In the genomic region with DNA sequence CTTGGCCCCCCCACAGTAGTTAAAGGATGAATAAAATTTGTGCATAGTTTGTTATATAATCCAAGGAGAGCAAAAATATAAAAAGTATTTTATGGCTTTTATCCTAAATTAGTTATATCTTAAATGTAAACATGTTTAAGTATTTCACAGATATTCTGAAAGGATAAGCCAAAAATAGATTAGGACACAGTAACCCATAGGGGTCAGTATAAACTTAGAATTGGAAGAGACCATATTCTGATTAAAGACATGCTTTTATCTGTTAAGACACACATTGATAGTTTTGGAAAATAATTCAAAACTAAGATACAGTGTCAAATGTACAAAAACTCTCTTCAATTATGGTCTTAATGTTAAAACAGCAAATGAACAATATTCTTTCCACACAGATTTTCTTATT, we compare ENCODE assay signal across 1 cellular context.
TF ChIP-seq lines count a peak whose summit lies in the region.

No MANE protein-coding gene starts in this region.

TF ChIP-seq in K562, 482 proteins besides CTCF, POLR2A, EP300 and RAD21 (continued from another document):
- TF ChIP-seq, protein P1, sequence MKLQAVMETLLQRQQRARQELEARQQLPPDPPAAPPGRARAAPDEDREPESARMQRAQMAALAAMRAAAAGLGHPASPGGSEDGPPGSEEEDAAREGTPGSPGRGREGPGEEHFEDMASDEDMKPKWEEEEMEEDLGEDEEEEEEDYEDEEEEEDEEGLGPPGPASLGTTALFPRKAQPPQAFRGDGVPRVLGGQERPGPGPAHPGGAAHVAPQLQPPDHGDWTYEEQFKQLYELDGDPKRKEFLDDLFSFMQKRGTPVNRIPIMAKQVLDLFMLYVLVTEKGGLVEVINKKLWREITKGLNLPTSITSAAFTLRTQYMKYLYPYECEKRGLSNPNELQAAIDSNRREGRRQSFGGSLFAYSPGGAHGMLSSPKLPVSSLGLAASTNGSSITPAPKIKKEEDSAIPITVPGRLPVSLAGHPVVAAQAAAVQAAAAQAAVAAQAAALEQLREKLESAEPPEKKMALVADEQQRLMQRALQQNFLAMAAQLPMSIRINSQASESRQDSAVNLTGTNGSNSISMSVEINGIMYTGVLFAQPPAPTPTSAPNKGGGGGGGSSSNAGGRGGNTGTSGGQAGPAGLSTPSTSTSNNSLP (IDR thresholded peaks at IDR 0.05; ENCODE audit: borderline replicate concordance, low read depth, low read length), result peak; percentile 38; the same call in 1 of the 2 replicates
- TF ChIP-seq, protein P2, sequence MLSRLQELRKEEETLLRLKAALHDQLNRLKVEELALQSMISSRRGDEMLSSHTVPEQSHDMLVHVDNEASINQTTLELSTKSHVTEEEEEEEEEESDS (CRISPR knock-in tag; IDR thresholded peaks at IDR 0.05), result no peak
- TF ChIP-seq KLF16 (IDR thresholded peaks at IDR 0.05), result 0 out of 2 replicates have a peak, but pooled peaks have one; percentile 14
